28 cellular contexts compared by ENCODE assay signal in genomic region chrX:127457161-127457560, GRCh38.
"Had no signal": no experiment of that assay in that cellular context is flagged by ENCODE, and none has a peak within 500 bp of the region (broad histone marks: within the 10 kb centered on the region; RNA-seq: fewer than 3 reads in every experiment).

No MANE protein-coding gene starts in this region.

- H3K27me3 ChIP-seq: hepatocyte, left lung, ovary, stomach, testis, thyroid gland, transverse colon, upper lobe of left lung, vagina had no signal

- H3K27me3 Mint-ChIP-seq: naive thymus-derived CD4-positive, alpha-beta T cell; progenitor cell of endocrine pancreas; stimulated activated naive B cell treated with anti-CD40 and anti-IgM and Interleukin-4, amounts not matched to agents 10 μg/mL and 1 μg/mL and 100 μg/mL, for 72 hours had no signal

- H3K36me3 Mint-ChIP-seq: naive thymus-derived CD4-positive, alpha-beta T cell; natural killer cell treated with Interleukin-12 subunit alpha and Interleukin-12 subunit beta and Interleukin-15 and Interleukin-18, amount 100 ng/mL, for 72 hours; stimulated activated naive B cell treated with anti-CD40 and anti-IgM and Interleukin-4, amounts not matched to agents 10 μg/mL and 1 μg/mL and 100 μg/mL, for 72 hours had no signal

- H3K79me2 ChIP-seq: hepatocyte had no signal

- H3K4me1 ChIP-seq: left lung, lower lobe of right lung, stomach, testis, thyroid gland, transverse colon, upper lobe of left lung, vagina had no signal

- DNase-seq: islet precursor cell; left colon; left lung; lower lobe of right lung; mesendoderm; midbrain; mucosa of descending colon; naive thymus-derived CD4-positive, alpha-beta T cell; ovary; retina; right cardiac atrium; stimulated activated CD4-positive, alpha-beta T cell treated with anti-CD3 and anti-CD28 coated beads, Interleukin-12 subunit alpha, Interleukin-12 subunit beta, amount 100 ng/mL, for 4 hours; stimulated activated CD4-positive, alpha-beta T cell treated with anti-CD3 and anti-CD28 coated beads, Interleukin-15, amount 100 ng/mL, for 24 hours; stimulated activated CD4-positive, alpha-beta T cell treated with anti-CD3 and anti-CD28 coated beads, Interleukin-2, amount 100 ng/mL, for 24 hours; stimulated activated CD4-positive, alpha-beta T cell treated with anti-CD3 and anti-CD28 coated beads, Interleukin-4, amount 100 ng/mL, for 1 hour; stimulated activated naive B cell treated with anti-CD40 and anti-IgM and Interleukin-4, amounts not matched to agents 10 μg/mL and 1 μg/mL and 100 μg/mL, for 72 hours; stimulated activated naive CD8-positive, alpha-beta T cell treated with anti-CD3 and anti-CD28 coated beads, Interleukin-15, Interleukin-2, amounts not matched to agents 100 U/mL and 50 U/mL, for 24 hours; stomach; testis; thyroid gland; transverse colon; upper lobe of left lung had no signal

- ATAC-seq: left colon; left lung; lower lobe of right lung; mucosa of descending colon; naive thymus-derived CD4-positive, alpha-beta T cell; natural killer cell treated with Interleukin-12 subunit alpha and Interleukin-12 subunit beta and Interleukin-15 and Interleukin-18, amount 100 ng/mL, for 72 hours; right cardiac atrium; sciatic nerve; stimulated activated naive B cell treated with anti-CD40 and anti-IgM and Interleukin-4, amounts not matched to agents 10 μg/mL and 1 μg/mL and 100 μg/mL, for 72 hours; stimulated activated naive CD8-positive, alpha-beta T cell treated with anti-CD3 and anti-CD28 coated beads, Interleukin-15, Interleukin-2, amounts not matched to agents 100 U/mL and 50 U/mL, for 24 hours had no signal

- H3K27ac ChIP-seq: hepatocyte, left lung, lower lobe of right lung, ovary, skin epidermis, stomach, testis, thyroid gland, transverse colon, upper lobe of left lung, vagina had no signal

- H3K27ac Mint-ChIP-seq: naive thymus-derived CD4-positive, alpha-beta T cell; natural killer cell treated with Interleukin-12 subunit alpha and Interleukin-12 subunit beta and Interleukin-15 and Interleukin-18, amount 100 ng/mL, for 72 hours; progenitor cell of endocrine pancreas; stimulated activated naive B cell treated with anti-CD40 and anti-IgM and Interleukin-4, amounts not matched to agents 10 μg/mL and 1 μg/mL and 100 μg/mL, for 72 hours had no signal

- H3K4me2 ChIP-seq: hepatocyte had no signal

- H3K9me3 Mint-ChIP-seq: naive thymus-derived CD4-positive, alpha-beta T cell; natural killer cell treated with Interleukin-12 subunit alpha and Interleukin-12 subunit beta and Interleukin-15 and Interleukin-18, amount 100 ng/mL, for 72 hours; stimulated activated naive B cell treated with anti-CD40 and anti-IgM and Interleukin-4, amounts not matched to agents 10 μg/mL and 1 μg/mL and 100 μg/mL, for 72 hours had no signal

- H3K36me3 ChIP-seq: left lung, lower lobe of right lung, ovary, stomach, thyroid gland, transverse colon, upper lobe of left lung, vagina had no signal

- H3K9me3 ChIP-seq: left lung, lower lobe of right lung, mucosa of descending colon, ovary, stomach, testis, thyroid gland, transverse colon, upper lobe of left lung, vagina had no signal

- H3K4me3 Mint-ChIP-seq: naive thymus-derived CD4-positive, alpha-beta T cell; natural killer cell treated with Interleukin-12 subunit alpha and Interleukin-12 subunit beta and Interleukin-15 and Interleukin-18, amount 100 ng/mL, for 72 hours; stimulated activated naive B cell treated with anti-CD40 and anti-IgM and Interleukin-4, amounts not matched to agents 10 μg/mL and 1 μg/mL and 100 μg/mL, for 72 hours had no signal

- H3K4me1 Mint-ChIP-seq: naive thymus-derived CD4-positive, alpha-beta T cell; stimulated activated naive B cell treated with anti-CD40 and anti-IgM and Interleukin-4, amounts not matched to agents 10 μg/mL and 1 μg/mL and 100 μg/mL, for 72 hours had no signal

- H2AFZ ChIP-seq: hepatocyte had no signal

- H3K4me3 ChIP-seq: hepatocyte, left lung, lower lobe of right lung, mucosa of descending colon, ovary, skin epidermis, stomach, testis, thyroid gland, transverse colon, upper lobe of left lung, vagina had no signal
